ENCODE assay signal across 15 cellular contexts in the genomic region with DNA sequence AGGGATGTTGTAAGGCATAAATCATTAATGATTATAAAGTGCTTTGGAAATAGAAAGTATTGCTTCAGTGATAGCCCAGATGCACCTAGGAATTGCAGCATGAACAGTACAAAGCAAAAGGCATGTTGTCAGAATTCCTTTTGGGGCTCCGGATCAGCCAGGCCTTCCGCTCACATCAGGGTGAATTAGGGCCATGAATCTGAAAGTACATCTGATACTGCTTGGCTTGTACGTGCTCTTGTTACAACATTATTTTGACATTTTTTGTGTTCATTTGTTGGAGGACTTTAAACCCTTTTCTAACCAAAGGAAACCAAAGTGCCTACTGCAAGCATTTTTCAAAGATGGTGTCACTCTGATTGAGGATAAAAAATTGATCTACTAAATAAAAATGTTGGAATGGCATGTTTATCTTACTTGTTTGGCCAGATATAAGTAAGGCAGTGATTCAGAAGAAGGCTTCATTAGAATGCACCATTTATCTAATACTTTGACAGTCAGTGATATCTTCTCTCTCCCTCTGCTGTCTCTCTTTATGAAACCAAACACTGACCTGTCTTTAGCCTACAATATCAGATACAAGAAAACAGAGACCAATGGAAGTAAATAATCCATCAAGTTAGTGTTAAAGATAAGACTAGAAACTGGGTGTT.
DNase-seq lines count a peak whose midpoint lies in the region; ATAC-seq and TF ChIP-seq lines count a peak whose summit lies in the region.
"Had no signal": no experiment of that assay in that cellular context is flagged by ENCODE, and none has a peak within 500 bp of the region (broad histone marks: within the 10 kb centered on the region; RNA-seq: fewer than 3 reads in every experiment).

No MANE protein-coding gene starts in this region.

- peak; percentile 92 for ATAC-seq in omental fat pad (ENCODE audit: low FRiP score)
- ATAC-seq in aorta (ENCODE audit: low FRiP score) = peak; percentile 66
- ATAC-seq: Panc1, Right ventricle myocardium inferior had no signal

- no peaks in the 10 kb centered on the region for H3K9me3 ChIP-seq in SK-N-SH
- H3K9me3 ChIP-seq in aorta (ENCODE audit: control insufficient read depth, low read length) = peaks cover 2% of the 10 kb centered on the region
- H3K9me3 ChIP-seq: BLaER1 had no signal

- no peak overlapping the region for H3K9ac ChIP-seq in SK-N-SH
- H3K9ac ChIP-seq: BLaER1 had no signal

- H3K4me1 ChIP-seq in SK-N-SH (ENCODE audit: control insufficient read depth in 1 of 2, insufficient read depth in 2 of 2, low read depth in 1 of 2, low read length in 1 of 2) = no peaks in the 10 kb centered on the region
- no peaks in the 10 kb centered on the region for H3K4me1 ChIP-seq in aorta (ENCODE audit: control insufficient read depth in 1 of 2, insufficient read depth in 2 of 2, low read length in 2 of 2)
- H3K4me1 ChIP-seq: BLaER1 had no signal

- intact Hi-C loops in aorta (cut with DNase I) (no loop called here), dorsolateral prefrontal cortex (cut with DNase I) (no loop called here)

- H3K27ac ChIP-seq in SK-N-SH (ENCODE audit: low read depth in 2 of 2, low read length in 1 of 2) (no peak overlapping the region), aorta (ENCODE audit: low read depth in 1 of 2, low read length in 2 of 2) (no peak overlapping the region), dorsolateral prefrontal cortex (no peak overlapping the region)
- H3K27ac ChIP-seq: BLaER1 had no signal

- H2AFZ ChIP-seq in SK-N-SH (ENCODE audit: low read depth) = no peak overlapping the region

- 77% methylated on average over 3 of the region's 3 CpGs for WGBS in SK-N-SH (ENCODE audit: low lambda C conversion rate)
- WGBS in aorta, 2 donors = 56 to 57% methylated on average over 3 of the region's 3 CpGs

- no peak for TF ChIP-seq RAD21 in SK-N-SH (IDR thresholded peaks at IDR 0.05; ENCODE audit: low read length)

- no peaks in the 10 kb centered on the region for H3K4me1 Mint-ChIP-seq in chondrocyte (ENCODE audit: low read depth)
- H3K4me1 Mint-ChIP-seq: CD8-positive, alpha-beta memory T cell had no signal

- no peaks in the 10 kb centered on the region for H3K79me2 ChIP-seq in SK-N-SH (ENCODE audit: insufficient read depth)

- POLR2A ChIA-PET in SK-N-SH (lab: Yijun Ruan, JAX) = no interaction called here

- no peaks in the 10 kb centered on the region for H3F3A ChIP-seq in SK-N-SH (replicated peaks; ENCODE audit: insufficient read depth)

- H3K9me2 ChIP-seq in SK-N-SH = no peaks in the 10 kb centered on the region

- H3K36me3 ChIP-seq in SK-N-SH (replicated peaks in 1 of 2; ENCODE audit: control insufficient read depth in 1 of 2, insufficient read depth in 2 of 2, low read length in 1 of 2) (no peaks in the 10 kb centered on the region), aorta (ENCODE audit: control insufficient read depth in 1 of 2, insufficient read depth in 2 of 2, low read length in 1 of 2) (peaks cover 0 to 2% of the 10 kb centered on the region in 2 donors)
- H3K36me3 ChIP-seq: BLaER1 had no signal

- TF ChIP-seq CTCF in SK-N-SH (IDR thresholded peaks at IDR 0.05) = no peak
- no peak for TF ChIP-seq CTCF in fibroblast of mammary gland (conservative IDR thresholded peaks at IDR 0.05; ENCODE audit: control insufficient read depth, insufficient read depth, low read depth, low read length)
- no peak for TF ChIP-seq CTCF in omental fat pad (IDR thresholded peaks at IDR 0.05)
- no peak for TF ChIP-seq CTCF in dorsolateral prefrontal cortex (IDR thresholded peaks at IDR 0.05 in 54 of 56, conservative IDR thresholded peaks at IDR 0.05 in 2 of 56; ENCODE audit: low read depth in 1 of 56, partially characterized antibody in 56 of 56)
- no peak for TF ChIP-seq CTCF in chondrocyte (IDR thresholded peaks at IDR 0.05)

- CTCF ChIA-PET in SK-N-SH (lab: Yijun Ruan, JAX) = no interaction called here

- no peak overlapping the region for H3K27ac Mint-ChIP-seq in chondrocyte (ENCODE audit: unreplicated experiment)
- H3K27ac Mint-ChIP-seq: CD8-positive, alpha-beta memory T cell had no signal

- H4K20me1 ChIP-seq in SK-N-SH (ENCODE audit: insufficient read depth) = no peaks in the 10 kb centered on the region
- H4K20me1 ChIP-seq: BLaER1 had no signal

- no peak for TF ChIP-seq EP300 in SK-N-SH (IDR thresholded peaks at IDR 0.05; ENCODE audit: borderline replicate concordance in 1 of 2, low read depth in 1 of 2, low read length in 1 of 2)

- DNase-seq in SK-N-SH (no peak), fibroblast of mammary gland (ENCODE audit: low read depth) (peak; percentile 1), omental fat pad (ENCODE audit: low spot score) (no peak), aorta (no peak), dorsolateral prefrontal cortex (no peak), pons (ENCODE audit: low spot score) (no peak), chondrocyte (ENCODE audit: low spot score) (no peak)
- DNase-seq: CD8-positive, alpha-beta memory T cell; NCI-H1105 treated with DMSO at 0.1 percent for 48 hours; NCI-H2029; NCI-H2171 treated with DMSO at 0.1 percent for 48 hours; NCI-H510A had no signal

- H3K36me3 Mint-ChIP-seq in chondrocyte (ENCODE audit: low read depth) = no peaks in the 10 kb centered on the region
- H3K36me3 Mint-ChIP-seq: CD8-positive, alpha-beta memory T cell had no signal

- H3K4me3 Mint-ChIP-seq in chondrocyte (ENCODE audit: unreplicated experiment) = no peak overlapping the region
- H3K4me3 Mint-ChIP-seq: CD8-positive, alpha-beta memory T cell had no signal

- no peaks in the 10 kb centered on the region for H3K27me3 Mint-ChIP-seq in chondrocyte (ENCODE audit: low read depth)
- H3K27me3 Mint-ChIP-seq: CD8-positive, alpha-beta memory T cell had no signal

- no peak overlapping the region for H3K4me2 ChIP-seq in SK-N-SH
- H3K4me2 ChIP-seq: BLaER1 had no signal

- H3K4me3 ChIP-seq in SK-N-SH (ENCODE audit: low read depth in 2 of 2, low read length in 1 of 2) (no peak overlapping the region), fibroblast of mammary gland (ENCODE audit: control insufficient read depth, low read depth, low read length) (no peak overlapping the region), aorta (ENCODE audit: low read length in 2 of 2) (no peak overlapping the region), dorsolateral prefrontal cortex (no peak overlapping the region)
- H3K4me3 ChIP-seq: BLaER1 had no signal

- H3K27me3 ChIP-seq in SK-N-SH (ENCODE audit: insufficient read depth) (no peaks in the 10 kb centered on the region), aorta (ENCODE audit: control insufficient read depth in 1 of 2, insufficient read depth in 2 of 2, low read length in 1 of 2) (no peaks in the 10 kb centered on the region), dorsolateral prefrontal cortex (no peaks in the 10 kb centered on the region)
- H3K27me3 ChIP-seq: BLaER1 had no signal

- H3K9me3 Mint-ChIP-seq in chondrocyte (ENCODE audit: low read depth) = peaks cover 3% of the 10 kb centered on the region

TF ChIP-seq in SK-N-SH, 30 proteins besides CTCF, POLR2A, EP300 and RAD21:
- TF ChIP-seq GATA2 (CRISPR knock-in tag; IDR thresholded peaks at IDR 0.05) = no peak
- TF ChIP-seq FOSL2 (IDR thresholded peaks at IDR 0.05; ENCODE audit: borderline replicate concordance, low read depth) = no peak
- TF ChIP-seq, protein P1, sequence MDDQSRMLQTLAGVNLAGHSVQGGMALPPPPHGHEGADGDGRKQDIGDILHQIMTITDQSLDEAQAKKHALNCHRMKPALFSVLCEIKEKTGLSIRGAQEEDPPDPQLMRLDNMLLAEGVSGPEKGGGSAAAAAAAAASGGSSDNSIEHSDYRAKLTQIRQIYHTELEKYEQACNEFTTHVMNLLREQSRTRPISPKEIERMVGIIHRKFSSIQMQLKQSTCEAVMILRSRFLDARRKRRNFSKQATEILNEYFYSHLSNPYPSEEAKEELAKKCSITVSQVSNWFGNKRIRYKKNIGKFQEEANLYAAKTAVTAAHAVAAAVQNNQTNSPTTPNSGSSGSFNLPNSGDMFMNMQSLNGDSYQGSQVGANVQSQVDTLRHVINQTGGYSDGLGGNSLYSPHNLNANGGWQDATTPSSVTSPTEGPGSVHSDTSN (IDR thresholded peaks at IDR 0.05) = 0 out of 2 replicates have a peak, but pooled peaks have one; percentile 11
- TF ChIP-seq, protein P2, sequence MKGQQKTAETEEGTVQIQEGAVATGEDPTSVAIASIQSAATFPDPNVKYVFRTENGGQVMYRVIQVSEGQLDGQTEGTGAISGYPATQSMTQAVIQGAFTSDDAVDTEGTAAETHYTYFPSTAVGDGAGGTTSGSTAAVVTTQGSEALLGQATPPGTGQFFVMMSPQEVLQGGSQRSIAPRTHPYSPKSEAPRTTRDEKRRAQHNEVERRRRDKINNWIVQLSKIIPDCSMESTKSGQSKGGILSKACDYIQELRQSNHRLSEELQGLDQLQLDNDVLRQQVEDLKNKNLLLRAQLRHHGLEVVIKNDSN (IDR thresholded peaks at IDR 0.05; ENCODE audit: borderline replicate concordance, low read depth) = no peak
- no peak for TF ChIP-seq POLR2AphosphoS5 (IDR thresholded peaks at IDR 0.05; ENCODE audit: low read depth, low read length)
